In the genomic region with DNA sequence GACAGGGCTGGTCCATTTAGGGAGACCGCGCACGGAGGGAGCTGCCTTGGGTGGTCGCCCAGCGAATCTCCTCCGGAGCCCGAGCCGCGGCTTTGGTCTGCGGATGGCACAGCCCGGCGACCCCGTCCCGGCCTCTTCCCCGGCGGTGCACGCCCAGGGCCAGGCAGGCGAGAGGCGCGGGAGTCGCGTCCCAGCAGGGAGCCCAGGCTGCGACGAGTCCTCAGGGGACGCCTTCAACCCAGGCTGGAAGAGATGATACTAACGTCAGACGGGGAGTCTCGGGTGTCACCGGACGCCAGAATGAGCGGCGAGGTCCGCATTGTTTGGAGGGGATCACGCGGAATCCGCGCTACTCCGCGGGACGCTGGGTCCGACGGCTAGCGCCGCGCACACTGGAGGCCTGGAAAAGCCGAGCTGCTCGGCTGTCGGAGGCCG, we compare ENCODE assay signal across 10 cellular contexts. TPM values are rescaled to one million over a fixed set of nuclear protein-coding genes. Genes with fewer than 3 reads are reported as not detected.
DNase-seq lines count a peak whose midpoint lies in the region; FAIRE-seq and TF ChIP-seq lines count a peak whose summit lies in the region.
"Had no signal": no experiment of that assay in that cellular context is flagged by ENCODE, and none has a peak within 500 bp of the region (broad histone marks: within the 10 kb centered on the region; RNA-seq: fewer than 3 reads in every experiment).

No MANE protein-coding gene starts in this region.

- no peak overlapping the region for H3K9ac ChIP-seq in kidney (ENCODE audit: low read length in 2 of 2)

- no peaks in the 10 kb centered on the region for H3K9me3 ChIP-seq in kidney (ENCODE audit: control insufficient read depth in 1 of 2, low read length in 2 of 2)

- H3K27ac ChIP-seq in kidney (ENCODE audit: low read depth in 2 of 2, low read length in 2 of 2): no peak overlapping the region

- intact Hi-C loops in kidney (cut with DNase I): no loop called here

- peaks cover 4% of the 10 kb centered on the region for H3K36me3 Mint-ChIP-seq in T-helper 1 cell treated with Interleukin-12 subunit alpha and Interleukin-12 subunit beta and Interleukin-4 antibody, amounts not matched to agents 30 μg/mL and 1 μg/mL, for 36 hours (ENCODE audit: low read depth)
- no peaks in the 10 kb centered on the region for H3K36me3 Mint-ChIP-seq in activated naive CD8-positive, alpha-beta T cell treated with anti-CD3 and anti-CD28 coated beads for 36 hours
- no peaks in the 10 kb centered on the region for H3K36me3 Mint-ChIP-seq in stimulated activated naive CD8-positive, alpha-beta T cell treated with anti-CD3 and anti-CD28 coated beads, Interleukin-15, Interleukin-2, amounts not matched to agents 100 ng/mL and 50 ng/mL, for 24 hours (ENCODE audit: low read depth)
- no peaks in the 10 kb centered on the region for H3K36me3 Mint-ChIP-seq in HFFc6 (ENCODE audit: low read depth)

- peaks cover 10% of the 10 kb centered on the region for H3K4me1 Mint-ChIP-seq in T-helper 1 cell treated with Interleukin-12 subunit alpha and Interleukin-12 subunit beta and Interleukin-4 antibody, amounts not matched to agents 30 μg/mL and 1 μg/mL, for 36 hours (ENCODE audit: low read depth)
- peaks cover 10% of the 10 kb centered on the region for H3K4me1 Mint-ChIP-seq in activated naive CD8-positive, alpha-beta T cell treated with anti-CD3 and anti-CD28 coated beads for 36 hours
- H3K4me1 Mint-ChIP-seq in stimulated activated naive CD8-positive, alpha-beta T cell treated with anti-CD3 and anti-CD28 coated beads, Interleukin-15, Interleukin-2, amounts not matched to agents 100 ng/mL and 50 ng/mL, for 24 hours (ENCODE audit: low read depth): peaks cover 12% of the 10 kb centered on the region
- no peaks in the 10 kb centered on the region for H3K4me1 Mint-ChIP-seq in HFFc6 (ENCODE audit: low read depth)

- DNase-seq in T-helper 1 cell: no peak
- DNase-seq in activated naive CD8-positive, alpha-beta T cell treated with anti-CD3 and anti-CD28 coated beads for 36 hours: peak; percentile 10
- DNase-seq in kidney: peak; percentile 61
- DNase-seq in HTR-8/SVneo (ENCODE audit: insufficient read length, low spot score): no peak
- no peak for DNase-seq in HFFc6
- DNase-seq in hippocampal formation (lab: John Stamatoyannopoulos, UW): no peak
- DNase-seq: midbrain, RPMI8226 had no signal

- H3K4me1 ChIP-seq in kidney (ENCODE audit: control insufficient read depth in 1 of 2, insufficient read depth in 1 of 2, low read depth in 1 of 2, low read length in 2 of 2): peaks cover 0 to 5% of the 10 kb centered on the region in 2 donors

- H3K4me3 ChIP-seq in kidney (ENCODE audit: low read length in 2 of 2): peak overlapping the region; percentile 25 to 43

- H3K27me3 Mint-ChIP-seq in T-helper 1 cell treated with Interleukin-12 subunit alpha and Interleukin-12 subunit beta and Interleukin-4 antibody, amounts not matched to agents 30 μg/mL and 1 μg/mL, for 36 hours (ENCODE audit: low read depth): peaks cover 73% of the 10 kb centered on the region
- peaks cover 58% of the 10 kb centered on the region for H3K27me3 Mint-ChIP-seq in activated naive CD8-positive, alpha-beta T cell treated with anti-CD3 and anti-CD28 coated beads for 36 hours
- H3K27me3 Mint-ChIP-seq in stimulated activated naive CD8-positive, alpha-beta T cell treated with anti-CD3 and anti-CD28 coated beads, Interleukin-15, Interleukin-2, amounts not matched to agents 100 ng/mL and 50 ng/mL, for 24 hours: peaks cover 60% of the 10 kb centered on the region
- peaks cover 66% of the 10 kb centered on the region for H3K27me3 Mint-ChIP-seq in HFFc6 (ENCODE audit: insufficient read depth)

- H3K4me3 Mint-ChIP-seq in T-helper 1 cell treated with Interleukin-12 subunit alpha and Interleukin-12 subunit beta and Interleukin-4 antibody, amounts not matched to agents 30 μg/mL and 1 μg/mL, for 36 hours: peak overlapping the region; percentile 52
- H3K4me3 Mint-ChIP-seq in activated naive CD8-positive, alpha-beta T cell treated with anti-CD3 and anti-CD28 coated beads for 36 hours: peak overlapping the region; percentile 64
- H3K4me3 Mint-ChIP-seq in stimulated activated naive CD8-positive, alpha-beta T cell treated with anti-CD3 and anti-CD28 coated beads, Interleukin-15, Interleukin-2, amounts not matched to agents 100 ng/mL and 50 ng/mL, for 24 hours: peak overlapping the region; percentile 71
- H3K4me3 Mint-ChIP-seq in HFFc6: no peak overlapping the region

- H3K27ac Mint-ChIP-seq in T-helper 1 cell treated with Interleukin-12 subunit alpha and Interleukin-12 subunit beta and Interleukin-4 antibody, amounts not matched to agents 30 μg/mL and 1 μg/mL, for 36 hours: no peak overlapping the region
- H3K27ac Mint-ChIP-seq in activated naive CD8-positive, alpha-beta T cell treated with anti-CD3 and anti-CD28 coated beads for 36 hours: no peak overlapping the region
- no peak overlapping the region for H3K27ac Mint-ChIP-seq in stimulated activated naive CD8-positive, alpha-beta T cell treated with anti-CD3 and anti-CD28 coated beads, Interleukin-15, Interleukin-2, amounts not matched to agents 100 ng/mL and 50 ng/mL, for 24 hours
- no peak overlapping the region for H3K27ac Mint-ChIP-seq in HFFc6

- H3K9me3 Mint-ChIP-seq in T-helper 1 cell treated with Interleukin-12 subunit alpha and Interleukin-12 subunit beta and Interleukin-4 antibody, amounts not matched to agents 30 μg/mL and 1 μg/mL, for 36 hours: no peaks in the 10 kb centered on the region
- no peaks in the 10 kb centered on the region for H3K9me3 Mint-ChIP-seq in activated naive CD8-positive, alpha-beta T cell treated with anti-CD3 and anti-CD28 coated beads for 36 hours
- H3K9me3 Mint-ChIP-seq in stimulated activated naive CD8-positive, alpha-beta T cell treated with anti-CD3 and anti-CD28 coated beads, Interleukin-15, Interleukin-2, amounts not matched to agents 100 ng/mL and 50 ng/mL, for 24 hours: no peaks in the 10 kb centered on the region
- no peaks in the 10 kb centered on the region for H3K9me3 Mint-ChIP-seq in HFFc6

- no peak for TF ChIP-seq CTCF in kidney (IDR thresholded peaks at IDR 0.05; ENCODE audit: borderline replicate concordance, extremely low read depth, insufficient read depth)
- no peak for TF ChIP-seq CTCF in HFFc6 (IDR thresholded peaks at IDR 0.05)

- no peaks in the 10 kb centered on the region for H3K36me3 ChIP-seq in kidney (ENCODE audit: control insufficient read depth in 1 of 2, insufficient read depth in 2 of 2, low read length in 2 of 2)

- no peak for FAIRE-seq in kidney (lab: Jason Lieb, UNC)
- FAIRE-seq in HTR-8/SVneo (lab: Jason Lieb, UNC): no peak

RNA-seq across cellular contexts. Expression of a gene that starts 0.9 kb away (rescaled TPM):
- under 1 TPM; 0.30 to 0.33 TPM for total RNA-seq in activated naive CD8-positive, alpha-beta T cell treated with anti-CD3 and anti-CD28 coated beads for 36 hours
- total RNA-seq in kidney: 14.8 TPM
- 4.3 TPM for polyA plus RNA-seq in kidney (ENCODE audit: insufficient read depth, low read depth, low replicate concordance)
- not detected for total RNA-seq in HFFc6 (2021; fragmentation: NEBNext Ultra II Directional; extraction: Animal tissue kit (Norgen Biotek cat#: 25700))

Comparison
In these comparisons a context has a peak if more than half of its experiments do, and no peak if none do; other contexts are left out.
1. DNase-seq: peak in activated naive CD8-positive, alpha-beta T cell treated with anti-CD3 and anti-CD28 coated beads for 36 hours (single experiment) and kidney (single experiment); none in T-helper 1 cell (0 of 5), HTR-8/SVneo (single experiment), HFFc6 (single experiment) and hippocampal formation (0 of 2).
2. RNA of a gene that starts 0.9 kb away (total RNA-seq): 14.8 TPM in kidney (single experiment); 0.30 to 0.33 TPM in activated naive CD8-positive, alpha-beta T cell treated with anti-CD3 and anti-CD28 coated beads for 36 hours and not detected in HFFc6; every median in the first group is over 10 times any median in the second.